29 cellular contexts compared by ENCODE assay signal in genomic region chr7:71272509-71273214, GRCh38.
A peak's percentile ranks its signal among the peaks of the same experiment; 100 is the strongest.
DNase-seq lines count a peak whose midpoint lies in the region; ATAC-seq, FAIRE-seq and TF ChIP-seq lines count a peak whose summit lies in the region.
"Had no signal": no experiment of that assay in that cellular context is flagged by ENCODE, and none has a peak within 500 bp of the region (broad histone marks: within the 10 kb centered on the region; RNA-seq: fewer than 3 reads in every experiment).

No MANE protein-coding gene starts in this region.

- no peak overlapping the region for H2BK12ac ChIP-seq in neuronal stem cell (ENCODE audit: low read length)

- H3K27me3 ChIP-seq in heart right ventricle (no peaks in the 10 kb centered on the region), neuronal stem cell (ENCODE audit: control insufficient read depth in 3 of 3, insufficient read depth in 3 of 3, low read depth in 1 of 3, low read length in 3 of 3) (no peaks in the 10 kb centered on the region)
- H3K27me3 ChIP-seq: cardiac muscle cell, neural progenitor cell, Peyer's patch had no signal

- H3K36me3 ChIP-seq in heart right ventricle, result no peaks in the 10 kb centered on the region
- H3K36me3 ChIP-seq in neuronal stem cell (replicated peaks in 1 of 2; ENCODE audit: control insufficient read depth in 2 of 2, insufficient read depth in 2 of 2, low read length in 2 of 2), result no peaks in the 10 kb centered on the region
- H3K36me3 ChIP-seq: cardiac muscle cell, neural progenitor cell, Peyer's patch had no signal

- no peak overlapping the region for H2BK15ac ChIP-seq in neuronal stem cell (ENCODE audit: low read length)

- no peak overlapping the region for H4K8ac ChIP-seq in neuronal stem cell (ENCODE audit: low read depth, low read length)

- TF ChIP-seq CTCF in heart right ventricle (IDR thresholded peaks at IDR 0.05), result no peak

- H3K27ac ChIP-seq in heart right ventricle (peak overlapping the region in 8 of 10 donors; percentile 29 to 89 (median 76)), neuronal stem cell (replicated peaks; ENCODE audit: low read length) (no peak overlapping the region)
- H3K27ac ChIP-seq: cardiac muscle cell, neural progenitor cell had no signal

- peak; percentile 51 for FAIRE-seq in endometrium (lab: Jason Lieb, UNC)
- FAIRE-seq: endothelial cell of umbilical vein, H54, keratinocyte had no signal

- no peak overlapping the region for H2AK5ac ChIP-seq in neuronal stem cell (ENCODE audit: low read depth, low read length)

- peaks cover 0 to 38% (median 6%) of the 10 kb centered on the region in 9 donors for H3K4me1 ChIP-seq in heart right ventricle
- peaks cover 4 to 5% of the 10 kb centered on the region in 2 donors for H3K4me1 ChIP-seq in neuronal stem cell (ENCODE audit: control insufficient read depth in 2 of 2, insufficient read depth in 1 of 2, low read depth in 1 of 2, low read length in 2 of 2)
- H3K4me1 ChIP-seq: Peyer's patch had no signal

- ATAC-seq in heart right ventricle, result peak in 5 of 8 donors; percentile 26 to 48 (median 38)
- ATAC-seq: activated T-helper 17 cell treated with anti-CD3 and anti-CD28 coated beads, Interleukin-2, amount 50 U/mL, for 72 hours; CD8-positive, alpha-beta T cell; stimulated activated naive CD8-positive, alpha-beta T cell treated with anti-CD3 and anti-CD28 coated beads, Interleukin-15, amount 100 ng/mL, for 72 hours had no signal

- no peak overlapping the region for H3K4me2 ChIP-seq in neuronal stem cell (ENCODE audit: insufficient read depth, low read length, poor library complexity, severe bottlenecking)
- H3K4me2 ChIP-seq: neural progenitor cell had no signal

- H3K23ac ChIP-seq in neuronal stem cell (ENCODE audit: low read depth, low read length, poor library complexity), result no peak overlapping the region

- no peak overlapping the region for H2BK5ac ChIP-seq in neuronal stem cell (ENCODE audit: low read length)

- H3K9me3 ChIP-seq in heart right ventricle, result peaks cover 0 to 17% (median 0%) of the 10 kb centered on the region in 11 donors
- H3K9me3 ChIP-seq in neuronal stem cell (replicated peaks in 1 of 2; ENCODE audit: control insufficient read depth in 2 of 2, insufficient read depth in 1 of 2, low read depth in 1 of 2, low read length in 2 of 2), result peaks cover 0 to 7% of the 10 kb centered on the region in 2 donors
- H3K9me3 ChIP-seq: Peyer's patch had no signal

- intact Hi-C loops in heart right ventricle (cut with DNase I), result no loop called here
- intact Hi-C loops in cardiac septum (cut with DNase I), result loop anchor here (5.0 kb wide), 1 partner anchor 35 kb away; no protein-coding TSS in a partner anchor

- H4K91ac ChIP-seq in neuronal stem cell (ENCODE audit: low read depth, low read length, poor library complexity), result no peak overlapping the region

- no peak overlapping the region for H3K4ac ChIP-seq in neuronal stem cell (ENCODE audit: low read length)

- peak overlapping the region; percentile 32 for H3K18ac ChIP-seq in neuronal stem cell (ENCODE audit: low read length)

- H3K9ac ChIP-seq in neuronal stem cell (ENCODE audit: low read depth, low read length, poor library complexity), result no peak overlapping the region
- H3K9ac ChIP-seq: neural progenitor cell had no signal

- no peak overlapping the region for H3K14ac ChIP-seq in neuronal stem cell (ENCODE audit: low read length)

- no peak overlapping the region for H2AFZ ChIP-seq in neuronal stem cell (ENCODE audit: low read length)
- H2AFZ ChIP-seq: neural progenitor cell had no signal

- WGBS in heart right ventricle, 2 donors, result 46 to 49% methylated on average over 4 of the region's 4 CpGs
- no CpG with 5 or more reads among the region's 4 CpGs for WGBS in neuronal stem cell (ENCODE audit: extremely low coverage in 2 of 2, insufficient read length in 2 of 2, insufficient replicate concordance in 1 of 2), 2 donors

- H3K79me1 ChIP-seq in neuronal stem cell (ENCODE audit: low read depth, low read length), result no peaks in the 10 kb centered on the region

- H3K4me3 ChIP-seq in heart right ventricle (no peak overlapping the region), neuronal stem cell (ENCODE audit: low read length in 2 of 2) (no peak overlapping the region)
- H3K4me3 ChIP-seq: cardiac muscle cell, lung, neural progenitor cell, Peyer's patch had no signal

- no peak for DNase-seq in heart right ventricle
- no peak for DNase-seq in cardiac septum (ENCODE audit: low spot score)
- DNase-seq in neuronal stem cell (ENCODE audit: low spot score), result no peak
- no peak for DNase-seq in NAMALWA (ENCODE audit: low spot score)
- no peak for DNase-seq in stimulated activated CD4-positive, alpha-beta T cell treated with anti-CD3 and anti-CD28 coated beads, Interleukin-2, amount 100 ng/mL, for 24 hours
- DNase-seq in NCI-H146 treated with DMSO at 0.1 percent for 48 hours (lab: John Stamatoyannopoulos, UW; ENCODE audit: unreplicated experiment), result no peak
- DNase-seq in NK-92 treated with Interleukin-12 subunit alpha and Interleukin-12 subunit beta, amount 100 ng/mL, for 24 hours (lab: John Stamatoyannopoulos, UW), result no peak
- DNase-seq: activated CD4-positive, alpha-beta memory T cell treated with anti-CD3 and anti-CD28 coated beads for 36 hours; activated CD4-positive, CD25-positive, alpha-beta regulatory T cell treated with anti-CD3 and anti-CD28 coated beads, Interleukin-2, amount 50 U/mL, for 72 hours; activated CD8-positive, alpha-beta memory T cell treated with anti-CD3 and anti-CD28 coated beads, Interleukin-2, amount 50 U/mL, for 48 hours; activated naive CD4-positive, alpha-beta T cell treated with anti-CD3 and anti-CD28 coated beads, Interleukin-2, amount 50 U/mL, for 16 hours; CD8-positive, alpha-beta T cell; Kasumi-1; MV-4-11; NCI-H1694 treated with DMSO at 0.1 percent for 48 hours; NCI-H2171 treated with DMSO at 0.1 percent for 48 hours; NCI-H526; Peyer's patch; posterior cingulate gyrus; stimulated activated naive CD8-positive, alpha-beta T cell treated with anti-CD3 and anti-CD28 coated beads, Interleukin-15, amount 100 ng/mL, for 72 hours; trophoblast cell had no signal

- no peak overlapping the region for H2BK120ac ChIP-seq in neuronal stem cell (ENCODE audit: low read depth, low read length)
